Comparison of ENCODE assay signal across 5 cellular contexts in genomic region chr10:95808705-95809308, GRCh38. TPM values are rescaled to one million over a fixed set of nuclear protein-coding genes. Genes with fewer than 3 reads are reported as not detected.
A peak's percentile ranks its signal among the peaks of the same experiment; 100 is the strongest.
DNase-seq lines count a peak whose midpoint lies in the region; ATAC-seq, FAIRE-seq and TF ChIP-seq lines count a peak whose summit lies in the region.
"Not testable (repeated sequence)": the region's sequence is repeated elsewhere in the genome, so short reads cannot be mapped to it uniquely, and the experiment has no call there.

No MANE protein-coding gene starts in this region.

- H3K4me1 Mint-ChIP-seq in endothelial cell (ENCODE audit: unreplicated experiment) = not testable (repeated sequence)
- peaks cover 42% of the 10 kb centered on the region for H3K4me1 Mint-ChIP-seq in memory B cell
- peaks cover 65% of the 10 kb centered on the region for H3K4me1 Mint-ChIP-seq in stimulated activated memory B cell treated with anti-CD40 and anti-IgM and Interleukin-4, amounts not matched to agents 10 μg/mL and 1 μg/mL and 100 μg/mL, for 72 hours

- CTCF ChIA-PET in GM12878 (lab: Yijun Ruan, JAX) = not testable (repeated sequence)

- not testable (repeated sequence) for DNase-seq in GM12878 (ENCODE audit: low read depth, low spot score); endothelial cell (ENCODE audit: low spot score); memory B cell (ENCODE audit: low spot score in 2 of 2); tibial artery

- H3K4me1 ChIP-seq in GM12878 (ENCODE audit: control insufficient read depth, insufficient read depth, low read length) (peaks cover 24% of the 10 kb centered on the region), tibial artery (peaks cover 0 to 54% (median 14%) of the 10 kb centered on the region in 4 donors)

- POLR2A ChIA-PET in GM12878 (lab: Charles Lee) = not testable (repeated sequence)

- H3K9ac ChIP-seq in GM12878 (ENCODE audit: control insufficient read depth, insufficient read depth, low read length) = not testable (repeated sequence)

- TF ChIP-seq EP300 in GM12878 (IDR thresholded peaks at IDR 0.05; ENCODE audit: borderline replicate concordance in 1 of 2, control insufficient read depth in 1 of 2, low read depth in 2 of 2, low read length in 2 of 2) = not testable (repeated sequence)

- H3K36me3 ChIP-seq in GM12878 (ENCODE audit: control insufficient read depth in 2 of 2, insufficient read depth in 2 of 2, low read length in 1 of 2) = peaks cover 14 to 26% of the 10 kb centered on the region in 2 experiments
- H3K36me3 ChIP-seq in tibial artery = not testable (repeated sequence)

- H3K9me3 Mint-ChIP-seq in endothelial cell (ENCODE audit: unreplicated experiment) = peaks cover 18% of the 10 kb centered on the region
- H3K9me3 Mint-ChIP-seq in memory B cell; stimulated activated memory B cell treated with anti-CD40 and anti-IgM and Interleukin-4, amounts not matched to agents 10 μg/mL and 1 μg/mL and 100 μg/mL, for 72 hours: not testable (repeated sequence)

- RAD21 ChIA-PET in GM12878 (lab: Charles Lee; ENCODE audit: unreplicated experiment) = not testable (repeated sequence)

- SMC1A ChIA-PET in GM12878 (lab: Charles Lee; ENCODE audit: uncharacterized antibody, unreplicated experiment) = interaction anchor here (6.5 kb wide), 1 partner anchor 9 kb away, joined by 44 read pairs; no protein-coding TSS in a partner anchor

- H3K27me3 Mint-ChIP-seq in endothelial cell (ENCODE audit: unreplicated experiment); memory B cell; stimulated activated memory B cell treated with anti-CD40 and anti-IgM and Interleukin-4, amounts not matched to agents 10 μg/mL and 1 μg/mL and 100 μg/mL, for 72 hours: not testable (repeated sequence)

- not testable (repeated sequence) for H2AFZ ChIP-seq in GM12878 (ENCODE audit: control insufficient read depth, low read depth, low read length)

- H3K36me3 Mint-ChIP-seq in endothelial cell (ENCODE audit: low read depth, unreplicated experiment) = peaks cover 64% of the 10 kb centered on the region
- H3K36me3 Mint-ChIP-seq in memory B cell = peaks cover 14% of the 10 kb centered on the region
- H3K36me3 Mint-ChIP-seq in stimulated activated memory B cell treated with anti-CD40 and anti-IgM and Interleukin-4, amounts not matched to agents 10 μg/mL and 1 μg/mL and 100 μg/mL, for 72 hours = peaks cover 65% of the 10 kb centered on the region

- not testable (repeated sequence) for FAIRE-seq in GM12878 (lab: Jason Lieb, UNC)

- not testable (repeated sequence) for H3K27ac ChIP-seq in GM12878 (ENCODE audit: control insufficient read depth, insufficient read depth)
- peak overlapping the region; percentile 34 to 74 for H3K27ac ChIP-seq in tibial artery

- H3K9me3 ChIP-seq in GM12878 (replicated peaks; ENCODE audit: control insufficient read depth, insufficient read depth, low read length); tibial artery: not testable (repeated sequence)

- H3K4me3 Mint-ChIP-seq in endothelial cell (ENCODE audit: unreplicated experiment) (peak overlapping the region; percentile 35), memory B cell (peak overlapping the region; percentile 32)
- not testable (repeated sequence) for H3K4me3 Mint-ChIP-seq in stimulated activated memory B cell treated with anti-CD40 and anti-IgM and Interleukin-4, amounts not matched to agents 10 μg/mL and 1 μg/mL and 100 μg/mL, for 72 hours

- TF ChIP-seq POLR2A in GM12878 (IDR thresholded peaks at IDR 0.05; ENCODE audit: low read depth, low read length) = not testable (repeated sequence)

- 98% methylated on average over 7 of the region's 8 CpGs for WGBS in GM12878 (ENCODE audit: insufficient coverage, insufficient replicate concordance, low lambda C conversion rate, missing lambda C conversion rate)

- not testable (repeated sequence) for H3K27me3 ChIP-seq in GM12878 (replicated peaks in 1 of 2; ENCODE audit: control insufficient read depth in 2 of 2, insufficient read depth in 2 of 2, low read length in 1 of 2); tibial artery

- ATAC-seq in GM12878; memory B cell (ENCODE audit: low read depth); stimulated activated memory B cell treated with anti-CD40 and anti-IgM and Interleukin-4, amounts not matched to agents 10 μg/mL and 1 μg/mL and 100 μg/mL, for 72 hours: not testable (repeated sequence)

- H3K4me2 ChIP-seq in GM12878 (ENCODE audit: control insufficient read depth, insufficient read depth) = not testable (repeated sequence)

- H3K27ac Mint-ChIP-seq in endothelial cell (ENCODE audit: unreplicated experiment) = not testable (repeated sequence)
- H3K27ac Mint-ChIP-seq in memory B cell = peak overlapping the region; percentile 38
- H3K27ac Mint-ChIP-seq in stimulated activated memory B cell treated with anti-CD40 and anti-IgM and Interleukin-4, amounts not matched to agents 10 μg/mL and 1 μg/mL and 100 μg/mL, for 72 hours = peak overlapping the region; percentile 54

- TF ChIP-seq RAD21 in GM12878 (IDR thresholded peaks at IDR 0.05; ENCODE audit: insufficient read depth, low read depth, low read length) = not testable (repeated sequence)

- H3K79me2 ChIP-seq in GM12878 (ENCODE audit: control insufficient read depth, insufficient read depth, low read length) = peaks cover 70% of the 10 kb centered on the region

- TF ChIP-seq CTCF in GM12878 (IDR thresholded peaks at IDR 0.05 in 2 of 3, conservative IDR thresholded peaks at IDR 0.05 in 1 of 3; ENCODE audit: control insufficient read depth in 2 of 3, extremely low read depth in 1 of 3, insufficient read depth in 1 of 3, low read depth in 3 of 3, low read length in 3 of 3); endothelial cell (IDR thresholded peaks at IDR 0.05; ENCODE audit: unreplicated experiment); tibial artery (IDR thresholded peaks at IDR 0.05): not testable (repeated sequence)

- H3K4me3 ChIP-seq in GM12878, tibial artery: not testable (repeated sequence)

- not testable (repeated sequence) for H4K20me1 ChIP-seq in GM12878 (ENCODE audit: control insufficient read depth, insufficient read depth)

- intact Hi-C loops in GM12878 (cut with micrococcal nuclease; ENCODE audit: unreplicated experiment); tibial artery (cut with DNase I; ENCODE audit: low total_unique reads): not testable (repeated sequence)

- in situ Hi-C loops in GM12878 (cut with MboI) = not testable (repeated sequence)

- TSS peak; percentile 18 for BruUV-seq in GM12878 (replicated peaks; lab: Mats Ljungman, UMichigan)

RNA-seq across cellular contexts. Expression of gene ENTPD1, which starts 52.8 kb away (rescaled TPM):
- total RNA-seq in GM12878 (2013; cell fraction: nucleolus; rRNA removed) = 1,304 and 1,321 TPM in 2 replicates
- 174 and 207 TPM in 2 replicates for total RNA-seq in GM12878 (2014; rRNA removed)
- total RNA-seq in GM12878 (2014; rRNA removed; fragmentation: Illumina TruSeq; extraction: Trizol) = 211 and 225 TPM in 2 replicates
- 191 and 192 TPM in 2 replicates for total RNA-seq in GM12878 (2021)
- 134 TPM for polyA plus RNA-seq in GM12878 (2011; ENCODE audit: low read depth)
- 413 and 501 TPM in 2 replicates for polyA plus RNA-seq in GM12878 (2011; rRNA removed)
- polyA plus RNA-seq in GM12878 (2011; cell fraction: cytosol; rRNA removed) = 240 and 247 TPM in 2 replicates
- polyA plus RNA-seq in GM12878 (2011; cell fraction: nucleus; rRNA removed) = 347 and 487 TPM in 2 replicates
- polyA plus RNA-seq in GM12878 (2012) = 141 and 153 TPM in 2 replicates
- polyA plus RNA-seq in GM12878 (2014; fragmentation: Illumina TruSeq; extraction: Trizol) = 267 and 329 TPM in 2 replicates
- 100 to 1,000 TPM; 110 to 113 TPM for polyA plus RNA-seq in GM12878 (2014; fragmentation: Nextera tagmentation; extraction: Ambion mirVana)
- polyA plus RNA-seq in GM12878 (2014; rRNA removed) = 126 and 147 TPM in 2 replicates
- 100 to 1,000 TPM; 129 to 137 TPM for polyA plus RNA-seq in GM12878 (2016; fragmentation: Nextera tagmentation; extraction: Ambion mirVana)
- polyA minus RNA-seq in GM12878 (2011; rRNA and poly(A)+ RNA removed) = 467 and 533 TPM in 2 replicates
- polyA minus RNA-seq in GM12878 (2011; cell fraction: cytosol; rRNA and poly(A)+ RNA removed) = 132 and 154 TPM in 2 replicates
- 363 and 434 TPM in 2 replicates for polyA minus RNA-seq in GM12878 (2011; cell fraction: nucleus; rRNA and poly(A)+ RNA removed)
- total RNA-seq in endothelial cell (ENCODE audit: unreplicated experiment) = 102 TPM
